9 cellular contexts compared by ENCODE assay signal in genomic region chr10:103276941-103277712, GRCh38. TPM values are rescaled to one million over a fixed set of nuclear protein-coding genes. Genes with fewer than 3 reads are reported as not detected.
DNase-seq lines count a peak whose midpoint lies in the region; ATAC-seq and TF ChIP-seq lines count a peak whose summit lies in the region.
"Had no signal": no experiment of that assay in that cellular context is flagged by ENCODE, and none has a peak within 500 bp of the region (broad histone marks: within the 10 kb centered on the region; RNA-seq: fewer than 3 reads in every experiment).

Gene INA (plus strand): TSS chr10:103277138. CDS start chr10:103277212, 74 bp downstream.

- WGBS in gastroesophageal sphincter (ENCODE audit: low coverage in 1 of 2), 2 donors: 0% methylated on average over 11 of the region's 101 CpGs; no CpG with 5 or more reads in 1 of the 2 donors

- no peaks in the 10 kb centered on the region for H3K9me3 ChIP-seq in left ventricle myocardium inferior (replicated peaks)
- H3K9me3 ChIP-seq in iPS-20b (ENCODE audit: insufficient read depth, low read depth, low read length): no peaks in the 10 kb centered on the region
- H3K9me3 ChIP-seq in gastroesophageal sphincter: peaks cover 0 to 9% (median 0%) of the 10 kb centered on the region in 3 donors

- intact Hi-C loops in left ventricle myocardium inferior (cut with micrococcal nuclease) (no loop called here), Right ventricle myocardium inferior (cut with DNase I) (no loop called here)

- peaks cover 16% of the 10 kb centered on the region for H3K4me1 ChIP-seq in left ventricle myocardium inferior
- peaks cover 4% of the 10 kb centered on the region for H3K4me1 ChIP-seq in iPS-20b (ENCODE audit: insufficient read depth, low read length)
- H3K4me1 ChIP-seq in gastroesophageal sphincter: peaks cover 0 to 27% (median 8%) of the 10 kb centered on the region in 3 donors

- peaks cover 95% of the 10 kb centered on the region for H3K27me3 ChIP-seq in left ventricle myocardium inferior (ENCODE audit: low read depth)
- peaks cover 69% of the 10 kb centered on the region for H3K27me3 ChIP-seq in iPS-20b (ENCODE audit: insufficient read depth, low read length)
- H3K27me3 ChIP-seq in gastroesophageal sphincter: peaks cover 76% of the 10 kb centered on the region

- no peak for TF ChIP-seq POLR2A in gastroesophageal sphincter (IDR thresholded peaks at IDR 0.05)

- no peak for ATAC-seq in Right ventricle myocardium inferior
- no peak for ATAC-seq in HG02678 (IDR thresholded peaks at IDR 0.05; ENCODE audit: unreplicated experiment)
- ATAC-seq in gastroesophageal sphincter: no peak

- H3K36me3 ChIP-seq in left ventricle myocardium inferior: no peaks in the 10 kb centered on the region
- H3K36me3 ChIP-seq in iPS-20b (ENCODE audit: insufficient read depth, low read depth, low read length): no peaks in the 10 kb centered on the region
- H3K36me3 ChIP-seq in gastroesophageal sphincter: no peaks in the 10 kb centered on the region

- no peak for TF ChIP-seq CTCF in left ventricle myocardium inferior (IDR thresholded peaks at IDR 0.05; ENCODE audit: borderline replicate concordance)
- TF ChIP-seq CTCF in gastroesophageal sphincter (IDR thresholded peaks at IDR 0.05): no peak

- DNase-seq in left ventricle myocardium inferior: no peak
- DNase-seq in Right ventricle myocardium inferior (ENCODE audit: missing footprints): no peak
- peak; percentile 83 for DNase-seq in NCI-H345 (lab: John Stamatoyannopoulos, UW)
- peak; percentile 25 for DNase-seq in amniotic stem cell (lab: John Stamatoyannopoulos, UW)
- peak; percentile 8 to 14 for DNase-seq in stimulated activated CD8-positive, alpha-beta memory T cell treated with anti-CD3 and anti-CD28 coated beads, Interleukin-7, amount 100 ng/mL, for 48 hours (ENCODE audit: extremely low read depth in 1 of 2, low read depth in 1 of 2)

- H3K9ac ChIP-seq in iPS-20b (ENCODE audit: low read depth, low read length): peak within 1 kb of the TSS; percentile 51; the same call in 1 of the 2 replicates

- no peak within 1 kb of the TSS for H3K27ac ChIP-seq in left ventricle myocardium inferior (replicated peaks)
- H3K27ac ChIP-seq in iPS-20b (ENCODE audit: low read length): no peak within 1 kb of the TSS
- H3K27ac ChIP-seq in gastroesophageal sphincter: no peak within 1 kb of the TSS

- no peak for TF ChIP-seq EP300 in gastroesophageal sphincter (IDR thresholded peaks at IDR 0.05)

- peak within 1 kb of the TSS; percentile 54 for H3K4me3 ChIP-seq in left ventricle myocardium inferior
- H3K4me3 ChIP-seq in iPS-20b (ENCODE audit: low read length): peak within 1 kb of the TSS; percentile 79
- H3K4me3 ChIP-seq in gastroesophageal sphincter: peak within 1 kb of the TSS in 1 of 2 donors; percentile 36

RNA-seq across cellular contexts. Expression of gene INA, which starts in this region (rescaled TPM):
- total RNA-seq in left ventricle myocardium inferior (not detected), Right ventricle myocardium inferior (not detected), gastroesophageal sphincter (1 to 10 TPM in 3 of 4 donors, under 1 TPM in 1; 0.31 to 1.8 (median 1.2) TPM)
- total RNA-seq: subcutaneous adipose tissue had no signal

Comparison
In these comparisons a context has a peak if more than half of its experiments do, and no peak if none do; other contexts are left out.
1. DNase-seq: peak in NCI-H345 (single experiment), amniotic stem cell (single experiment) and stimulated activated CD8-positive, alpha-beta memory T cell treated with anti-CD3 and anti-CD28 coated beads, Interleukin-7, amount 100 ng/mL, for 48 hours (2 of 2); none in left ventricle myocardium inferior (single experiment) and Right ventricle myocardium inferior (single experiment).